8 cellular contexts compared by ENCODE assay signal in genomic region chr7:39623312-39624201, GRCh38.
DNase-seq lines count a peak whose midpoint lies in the region; ATAC-seq and TF ChIP-seq lines count a peak whose summit lies in the region.

TSS of gene RALA (plus strand) at chr7:39623572. CDS start at chr7:39686668, 63,096 bp downstream.

- peak within 1 kb of the TSS; percentile 98 for H3K4me3 Mint-ChIP-seq in central memory CD8-positive, alpha-beta T cell

- H3K27ac Mint-ChIP-seq in central memory CD8-positive, alpha-beta T cell (ENCODE audit: low read depth) = peak within 1 kb of the TSS; percentile 96

- H3K4me1 Mint-ChIP-seq in central memory CD8-positive, alpha-beta T cell = peaks cover 49% of the 10 kb centered on the region

- DNase-seq in AG09319 (ENCODE audit: extremely low read depth, low read depth) = peak; percentile 91
- DNase-seq in NCI-H446 (lab: John Stamatoyannopoulos, UW) = peak; percentile 88 to 93
- peak; percentile 82 for DNase-seq in central memory CD8-positive, alpha-beta T cell (ENCODE audit: low spot score in 2 of 2)
- peak; percentile 97 for DNase-seq in iris pigment epithelial cell (ENCODE audit: low read depth)
- DNase-seq in stimulated activated CD4-positive, alpha-beta T cell treated with anti-CD3 and anti-CD28 coated beads, Interleukin-12 subunit alpha, Interleukin-12 subunit beta, amount 100 ng/mL, for 24 hours (ENCODE audit: low read depth in 2 of 2) = peak; percentile 85 to 88

- ATAC-seq in GM19023 (IDR thresholded peaks at IDR 0.05; ENCODE audit: unreplicated experiment) (peak; percentile 98), HG03196 (IDR thresholded peaks at IDR 0.05; ENCODE audit: unreplicated experiment) (peak; percentile 92)
- ATAC-seq in activated CD4-positive, CD25-positive, alpha-beta regulatory T cell treated with anti-CD3 and anti-CD28 coated beads, Interleukin-2, amount 50 U/mL, for 24 hours = peak; percentile 98
- ATAC-seq in central memory CD8-positive, alpha-beta T cell (replicated peaks; ENCODE audit: extremely low read depth, poor library complexity, severe bottlenecking) = peak; percentile 96

- no peaks in the 10 kb centered on the region for H3K9me3 Mint-ChIP-seq in central memory CD8-positive, alpha-beta T cell

- no peaks in the 10 kb centered on the region for H3K27me3 Mint-ChIP-seq in central memory CD8-positive, alpha-beta T cell

- H3K36me3 Mint-ChIP-seq in central memory CD8-positive, alpha-beta T cell (ENCODE audit: insufficient read depth) = peaks cover 5% of the 10 kb centered on the region

- no peak for TF ChIP-seq CTCF in AG09319 (IDR thresholded peaks at IDR 0.05; ENCODE audit: low read depth, low read length)

Comparison
In these comparisons a context has a peak if more than half of its experiments do, and no peak if none do; other contexts are left out.
1. Peak in every context shown above with its lines: DNase-seq and ATAC-seq.